In genomic region chrX:15747626-15748173, GRCh38 we compare ENCODE assay signal across 1 cellular context.
TF ChIP-seq lines count a peak whose summit lies in the region.

No MANE protein-coding gene starts in this region.

TF ChIP-seq in K562, 482 proteins besides CTCF, POLR2A, EP300 and RAD21 (continued from another document):
- no peak for TF ChIP-seq BRF2 (IDR thresholded peaks at IDR 0.05; ENCODE audit: borderline replicate concordance, insufficient read depth, insufficient read length)
- TF ChIP-seq NCOA1 (IDR thresholded peaks at IDR 0.05; ENCODE audit: low read depth): no peak
- no peak for TF ChIP-seq RCOR1 (IDR thresholded peaks at IDR 0.05; ENCODE audit: borderline replicate concordance in 1 of 2, low read depth in 2 of 2, low read length in 2 of 2)
- TF ChIP-seq NONO (IDR thresholded peaks at IDR 0.05; ENCODE audit: low read depth in 2 of 2, low read length in 1 of 2): no peak
- TF ChIP-seq POLR2AphosphoS5 (IDR thresholded peaks at IDR 0.05; ENCODE audit: control insufficient read depth, insufficient read depth, low read depth, low read length): peak; percentile 38; the same call in 1 of the 2 replicates
- TF ChIP-seq ZNF431 (CRISPR knock-in tag; IDR thresholded peaks at IDR 0.05): no peak
- TF ChIP-seq, protein P1, sequence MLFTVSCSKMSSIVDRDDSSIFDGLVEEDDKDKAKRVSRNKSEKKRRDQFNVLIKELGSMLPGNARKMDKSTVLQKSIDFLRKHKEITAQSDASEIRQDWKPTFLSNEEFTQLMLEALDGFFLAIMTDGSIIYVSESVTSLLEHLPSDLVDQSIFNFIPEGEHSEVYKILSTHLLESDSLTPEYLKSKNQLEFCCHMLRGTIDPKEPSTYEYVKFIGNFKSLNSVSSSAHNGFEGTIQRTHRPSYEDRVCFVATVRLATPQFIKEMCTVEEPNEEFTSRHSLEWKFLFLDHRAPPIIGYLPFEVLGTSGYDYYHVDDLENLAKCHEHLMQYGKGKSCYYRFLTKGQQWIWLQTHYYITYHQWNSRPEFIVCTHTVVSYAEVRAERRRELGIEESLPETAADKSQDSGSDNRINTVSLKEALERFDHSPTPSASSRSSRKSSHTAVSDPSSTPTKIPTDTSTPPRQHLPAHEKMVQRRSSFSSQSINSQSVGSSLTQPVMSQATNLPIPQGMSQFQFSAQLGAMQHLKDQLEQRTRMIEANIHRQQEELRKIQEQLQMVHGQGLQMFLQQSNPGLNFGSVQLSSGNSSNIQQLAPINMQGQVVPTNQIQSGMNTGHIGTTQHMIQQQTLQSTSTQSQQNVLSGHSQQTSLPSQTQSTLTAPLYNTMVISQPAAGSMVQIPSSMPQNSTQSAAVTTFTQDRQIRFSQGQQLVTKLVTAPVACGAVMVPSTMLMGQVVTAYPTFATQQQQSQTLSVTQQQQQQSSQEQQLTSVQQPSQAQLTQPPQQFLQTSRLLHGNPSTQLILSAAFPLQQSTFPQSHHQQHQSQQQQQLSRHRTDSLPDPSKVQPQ (CRISPR knock-in tag; IDR thresholded peaks at IDR 0.05; ENCODE audit: borderline replicate concordance): no peak
- peak; percentile 56 for TF ChIP-seq POLR2B (IDR thresholded peaks at IDR 0.05; ENCODE audit: low read depth, partially characterized antibody)
- TF ChIP-seq MAFK (IDR thresholded peaks at IDR 0.05; ENCODE audit: low read length): no peak
- TF ChIP-seq EP400 (IDR thresholded peaks at IDR 0.05): no peak
- no peak for TF ChIP-seq CAMTA2 (CRISPR knock-in tag; conservative IDR thresholded peaks at IDR 0.05)
- no peak for TF ChIP-seq ZNF274 (IDR thresholded peaks at IDR 0.05; ENCODE audit: borderline replicate concordance, low read depth, low read length)
- no peak for TF ChIP-seq MYBL2 (IDR thresholded peaks at IDR 0.05; ENCODE audit: low read depth)
- TF ChIP-seq MYBL2 (CRISPR knock-in tag; IDR thresholded peaks at IDR 0.05; ENCODE audit: borderline replicate concordance): no peak
- TF ChIP-seq FOXK2 (conservative IDR thresholded peaks at IDR 0.05 in 1 of 2, IDR thresholded peaks at IDR 0.05 in 1 of 2; ENCODE audit: low read depth in 2 of 2): no peak
- no peak for TF ChIP-seq MTF1 (CRISPR knock-in tag; IDR thresholded peaks at IDR 0.05; ENCODE audit: borderline replicate concordance)
- TF ChIP-seq, protein P2, sequence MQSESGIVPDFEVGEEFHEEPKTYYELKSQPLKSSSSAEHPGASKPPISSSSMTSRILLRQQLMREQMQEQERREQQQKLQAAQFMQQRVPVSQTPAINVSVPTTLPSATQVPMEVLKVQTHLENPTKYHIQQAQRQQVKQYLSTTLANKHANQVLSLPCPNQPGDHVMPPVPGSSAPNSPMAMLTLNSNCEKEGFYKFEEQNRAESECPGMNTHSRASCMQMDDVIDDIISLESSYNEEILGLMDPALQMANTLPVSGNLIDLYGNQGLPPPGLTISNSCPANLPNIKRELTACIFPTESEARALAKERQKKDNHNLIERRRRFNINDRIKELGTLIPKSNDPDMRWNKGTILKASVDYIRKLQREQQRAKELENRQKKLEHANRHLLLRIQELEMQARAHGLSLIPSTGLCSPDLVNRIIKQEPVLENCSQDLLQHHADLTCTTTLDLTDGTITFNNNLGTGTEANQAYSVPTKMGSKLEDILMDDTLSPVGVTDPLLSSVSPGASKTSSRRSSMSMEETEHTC (IDR thresholded peaks at IDR 0.05): no peak
- TF ChIP-seq ATF2 (CRISPR knock-in tag; IDR thresholded peaks at IDR 0.05): no peak
- TF ChIP-seq THRA (IDR thresholded peaks at IDR 0.05): no peak
- no peak for TF ChIP-seq MXI1 (IDR thresholded peaks at IDR 0.05; ENCODE audit: low read depth, low read length)
- no peak for TF ChIP-seq CREM (IDR thresholded peaks at IDR 0.05; ENCODE audit: low read depth)
- no peak for TF ChIP-seq FOXM1 (IDR thresholded peaks at IDR 0.05; ENCODE audit: low read depth)
- TF ChIP-seq FOXM1 (CRISPR knock-in tag; IDR thresholded peaks at IDR 0.05; ENCODE audit: low read depth): no peak
- TF ChIP-seq BCL6 (CRISPR knock-in tag; IDR thresholded peaks at IDR 0.05): no peak
- TF ChIP-seq ZNF354B (CRISPR knock-in tag; IDR thresholded peaks at IDR 0.05): no peak
- TF ChIP-seq ZNF75A (CRISPR knock-in tag; IDR thresholded peaks at IDR 0.05): no peak
- TF ChIP-seq CCNT2 (IDR thresholded peaks at IDR 0.05; ENCODE audit: borderline replicate concordance, extremely low read depth, insufficient read length, low read depth, low read length): no peak
- peak; percentile 65 for TF ChIP-seq POLR2H (tag; IDR thresholded peaks at IDR 0.05; ENCODE audit: low read depth)
- TF ChIP-seq ZNF696 (CRISPR knock-in tag; conservative IDR thresholded peaks at IDR 0.05): no peak
- peak; percentile 47 for TF ChIP-seq TAF1 (IDR thresholded peaks at IDR 0.05; ENCODE audit: control insufficient read depth, extremely low read depth, insufficient read depth, low read length, severe bottlenecking)
- TF ChIP-seq TBP (optimal IDR thresholded peaks at IDR 0.05; ENCODE audit: low read depth, low read length): peak; percentile 81
- TF ChIP-seq ETS2 (tag; IDR thresholded peaks at IDR 0.05; ENCODE audit: borderline replicate concordance, poor library complexity, severe bottlenecking): no peak
